In the genomic region with DNA sequence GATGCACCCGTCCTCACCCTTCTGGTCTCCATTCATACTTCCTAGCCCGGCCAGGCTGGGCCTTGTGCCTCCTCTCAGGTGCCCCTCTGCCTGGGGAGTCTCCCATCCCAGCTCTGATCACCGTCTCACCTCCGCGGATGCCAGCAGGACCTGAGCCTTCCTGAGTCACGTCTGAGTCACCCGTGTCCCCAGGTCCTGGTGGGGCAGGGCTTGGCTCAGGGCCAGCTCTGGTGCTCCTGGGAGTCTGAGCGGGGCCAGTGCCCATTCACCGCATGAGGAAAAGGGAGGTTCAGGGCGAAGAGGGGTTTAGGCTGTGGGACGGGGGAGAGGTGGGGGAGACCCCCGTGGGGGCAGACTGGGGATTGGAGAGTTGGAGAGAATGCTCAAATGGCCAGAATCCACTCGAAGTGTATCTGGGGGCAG, we compare ENCODE assay signal across 9 cellular contexts. TPM values are rescaled to one million over a fixed set of nuclear protein-coding genes. Genes with fewer than 3 reads are reported as not detected.
DNase-seq lines count a peak whose midpoint lies in the region; ATAC-seq, FAIRE-seq and TF ChIP-seq lines count a peak whose summit lies in the region.
"Had no signal": no experiment of that assay in that cellular context is flagged by ENCODE, and none has a peak within 500 bp of the region (broad histone marks: within the 10 kb centered on the region; RNA-seq: fewer than 3 reads in every experiment).

No MANE protein-coding gene starts in this region.

- H3K36me3 Mint-ChIP-seq in activated naive CD8-positive, alpha-beta T cell, result no peaks in the 10 kb centered on the region
- H3K36me3 Mint-ChIP-seq in nephron progenitor cell (ENCODE audit: low read depth), result no peaks in the 10 kb centered on the region

- H3K27me3 ChIP-seq in Peyer's patch, result no peaks in the 10 kb centered on the region
- H3K27me3 ChIP-seq in iPS DF 6.9 (ENCODE audit: control insufficient read depth, insufficient read depth, low read length), result no peaks in the 10 kb centered on the region

- no peak for FAIRE-seq in GM12891 (lab: Jason Lieb, UNC)
- FAIRE-seq: TTC549 had no signal

- no peaks in the 10 kb centered on the region for H3K27me3 Mint-ChIP-seq in activated naive CD8-positive, alpha-beta T cell
- peaks cover 29% of the 10 kb centered on the region for H3K27me3 Mint-ChIP-seq in nephron progenitor cell (ENCODE audit: low read depth, poor library complexity)

- H3K36me3 ChIP-seq in Peyer's patch (peaks cover 0 to 20% (median 0%) of the 10 kb centered on the region in 3 donors), iPS DF 6.9 (ENCODE audit: control insufficient read depth, insufficient read depth, low read length) (peaks cover 8% of the 10 kb centered on the region)

- TF ChIP-seq POLR2A in Peyer's patch (IDR thresholded peaks at IDR 0.05) (no peak), GM12891 (IDR thresholded peaks at IDR 0.05; ENCODE audit: low read depth, low read length) (no peak)

- TF ChIP-seq CTCF in Peyer's patch (IDR thresholded peaks at IDR 0.05), result no peak
- no peak for TF ChIP-seq CTCF in nephron progenitor cell (IDR thresholded peaks at IDR 0.05)

- H3K4me3 Mint-ChIP-seq in activated naive CD8-positive, alpha-beta T cell, result peak overlapping the region; percentile 70
- no peak overlapping the region for H3K4me3 Mint-ChIP-seq in nephron progenitor cell

- H3K27ac Mint-ChIP-seq in activated naive CD8-positive, alpha-beta T cell, result no peak overlapping the region
- H3K27ac Mint-ChIP-seq in nephron progenitor cell, result no peak overlapping the region

- no peak for ATAC-seq in HG03025 (IDR thresholded peaks at IDR 0.05; ENCODE audit: low FRiP score, unreplicated experiment)

- H3K4me3 ChIP-seq in Peyer's patch, result peak overlapping the region; percentile 57 to 63 (median 58)
- H3K4me3 ChIP-seq in iPS DF 6.9 (ENCODE audit: low read length), result peak overlapping the region; percentile 67; the same call in 1 of the 2 replicates

- H3K4me1 Mint-ChIP-seq in activated naive CD8-positive, alpha-beta T cell (ENCODE audit: low read depth), result peaks cover 14% of the 10 kb centered on the region
- H3K4me1 Mint-ChIP-seq in nephron progenitor cell, result peaks cover 18% of the 10 kb centered on the region

- WGBS in iPS DF 6.9 (ENCODE audit: insufficient coverage, insufficient read length), result no CpG with 5 or more reads among the region's 13 CpGs

- no peaks in the 10 kb centered on the region for H3K9me3 ChIP-seq in Peyer's patch
- H3K9me3 ChIP-seq in iPS DF 6.9 (ENCODE audit: control insufficient read depth, insufficient read depth, low read length), result no peaks in the 10 kb centered on the region

- H3K9me3 Mint-ChIP-seq in activated naive CD8-positive, alpha-beta T cell (ENCODE audit: low read depth), result no peaks in the 10 kb centered on the region
- no peaks in the 10 kb centered on the region for H3K9me3 Mint-ChIP-seq in nephron progenitor cell

- H3K4me1 ChIP-seq in Peyer's patch, result peaks cover 6 to 19% (median 13%) of the 10 kb centered on the region in 4 donors
- H3K4me1 ChIP-seq in iPS DF 6.9 (ENCODE audit: control insufficient read depth, insufficient read depth, low read length), result peaks cover 2% of the 10 kb centered on the region

- peak overlapping the region; percentile 23 to 79 (median 68) for H3K27ac ChIP-seq in Peyer's patch
- H3K27ac ChIP-seq in iPS DF 6.9 (ENCODE audit: low read length), result no peak overlapping the region

- DNase-seq in GM04503 (ENCODE audit: low read depth), result peak; percentile 8
- peak; percentile 29 to 92 (median 89) for DNase-seq in Peyer's patch
- DNase-seq in iPS DF 6.9 (ENCODE audit: low read depth, low spot score), result no peak
- DNase-seq in stimulated activated CD4-positive, alpha-beta T cell treated with anti-CD3 and anti-CD28 coated beads, Interleukin-1b, Interleukin-23, amount 100 ng/mL, for 24 hours (ENCODE audit: low read depth in 4 of 4, low spot score in 1 of 4), result peak in 3 of 4 experiments; percentile 26 to 46 (median 34)
- no peak for DNase-seq in GM12891 (ENCODE audit: insufficient read length, low spot score)
- DNase-seq in nephron progenitor cell, result no peak

TF ChIP-seq in GM12891, 5 proteins besides CTCF, POLR2A, EP300 and RAD21:
- TF ChIP-seq POU2F2 (IDR thresholded peaks at IDR 0.05; ENCODE audit: low read depth, low read length), result no peak
- no peak for TF ChIP-seq PAX5 (IDR thresholded peaks at IDR 0.05; ENCODE audit: insufficient read depth, low read length, severe bottlenecking)
- no peak for TF ChIP-seq TAF1 (IDR thresholded peaks at IDR 0.05; ENCODE audit: low read depth, low read length)
- TF ChIP-seq SPI1 (IDR thresholded peaks at IDR 0.05; ENCODE audit: low read depth, low read length), result no peak
- no peak for TF ChIP-seq POLR2AphosphoS5 (IDR thresholded peaks at IDR 0.05; ENCODE audit: low read depth, low read length)
TF ChIP-seq in GM12891: peak in this region for 0.

RNA-seq across cellular contexts. Expression of a gene that starts 0.6 kb away (rescaled TPM):
- total RNA-seq in Peyer's patch, result 1 to 10 TPM in 1 of 4 donors, under 1 TPM in 2, not detected in 1; 0.35 to 4.5 (median 0.94) TPM
- polyA plus RNA-seq in GM12891 (2012; ENCODE audit: low read depth, missing spikeins), result 0.86 TPM

RNA-seq across cellular contexts. Expression of a gene that starts 36.8 kb away (rescaled TPM):
- 100 to 1,000 TPM in 1 of 4 donors, 10 to 100 TPM in 3; 47.0 to 101 (median 57.2) TPM for total RNA-seq in Peyer's patch
- polyA plus RNA-seq in GM12891 (2012; ENCODE audit: low read depth, missing spikeins), result 19.7 TPM

RNA-seq across cellular contexts. Expression of a gene that starts 51.9 kb away (rescaled TPM):
- 10 to 100 TPM; 10.3 to 18.2 (median 14.8) TPM for total RNA-seq in Peyer's patch
- polyA plus RNA-seq in GM12891 (2012; ENCODE audit: low read depth, missing spikeins), result 9.1 TPM

RNA-seq across cellular contexts. Expression of a gene that starts 58.2 kb away (rescaled TPM):
- under 1 TPM in 2 of 4 donors, not detected in 2; 0.27 to 0.28 TPM for total RNA-seq in Peyer's patch
- polyA plus RNA-seq in GM12891 (2012; ENCODE audit: low read depth, missing spikeins), result not detected

Comparison
In these comparisons a context has a peak if more than half of its experiments do, and no peak if none do; other contexts are left out.
1. DNase-seq: peak in GM04503 (single experiment), Peyer's patch (3 of 3) and stimulated activated CD4-positive, alpha-beta T cell treated with anti-CD3 and anti-CD28 coated beads, Interleukin-1b, Interleukin-23, amount 100 ng/mL, for 24 hours (3 of 4); none in iPS DF 6.9 (single experiment), GM12891 (single experiment) and nephron progenitor cell (single experiment).